Comparison of ENCODE assay signal across 19 cellular contexts in the genomic region with DNA sequence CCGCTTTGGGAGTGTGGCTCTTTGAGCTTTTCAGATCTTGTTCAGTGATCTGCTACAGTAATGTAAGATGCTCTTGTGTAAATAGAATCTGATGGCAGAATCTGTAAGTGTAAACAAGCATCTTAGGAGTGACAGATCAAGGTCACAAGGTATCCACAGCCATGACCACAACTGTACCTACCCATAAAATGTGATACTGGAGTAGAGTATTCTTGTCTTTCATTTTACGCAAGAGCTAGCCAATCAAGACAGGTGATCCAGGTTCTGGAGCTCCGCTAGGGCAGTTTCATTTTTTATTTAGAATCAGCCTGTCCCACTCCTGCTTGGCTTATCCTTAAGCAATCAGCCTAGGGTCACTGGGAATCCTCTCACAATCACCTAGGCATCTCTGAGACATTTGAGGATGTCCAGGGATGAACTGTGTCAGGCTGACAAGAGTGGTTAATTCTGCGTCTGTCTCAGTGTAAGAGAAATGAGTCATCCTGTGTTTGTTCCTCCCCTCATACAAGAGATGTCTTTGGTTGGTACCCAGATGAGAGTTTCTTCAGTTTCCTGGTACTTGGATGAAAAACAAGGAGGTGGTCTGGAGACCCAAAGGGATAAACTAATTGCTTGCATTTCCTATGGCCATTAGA. TPM values are rescaled to one million over a fixed set of nuclear protein-coding genes. Genes with fewer than 3 reads are reported as not detected.
DNase-seq lines count a peak whose midpoint lies in the region; ATAC-seq lines count a peak whose summit lies in the region.
"Had no signal": no experiment of that assay in that cellular context is flagged by ENCODE, and none has a peak within 500 bp of the region (broad histone marks: within the 10 kb centered on the region; RNA-seq: fewer than 3 reads in every experiment).

No MANE protein-coding gene starts in this region.

- H3K9me3 ChIP-seq in skeletal muscle tissue (ENCODE audit: control insufficient read depth in 3 of 3, low read length in 3 of 3): no peaks in the 10 kb centered on the region
- H3K9me3 ChIP-seq: BE2C had no signal

- H3K27ac Mint-ChIP-seq in activated naive CD8-positive, alpha-beta T cell treated with anti-CD3 and anti-CD28 coated beads, Interleukin-2, amount 50 U/mL, for 24 hours: no peak overlapping the region
- H3K27ac Mint-ChIP-seq: H9 had no signal

- H3K36me3 Mint-ChIP-seq in activated naive CD8-positive, alpha-beta T cell treated with anti-CD3 and anti-CD28 coated beads, Interleukin-2, amount 50 U/mL, for 24 hours (ENCODE audit: low read depth): peaks cover 56% of the 10 kb centered on the region

- H3K9me3 Mint-ChIP-seq in activated naive CD8-positive, alpha-beta T cell treated with anti-CD3 and anti-CD28 coated beads, Interleukin-2, amount 50 U/mL, for 24 hours: peaks cover 9% of the 10 kb centered on the region
- H3K9me3 Mint-ChIP-seq: CD8-positive, alpha-beta memory T cell had no signal

- no peak overlapping the region for H3K4me3 Mint-ChIP-seq in activated naive CD8-positive, alpha-beta T cell treated with anti-CD3 and anti-CD28 coated beads, Interleukin-2, amount 50 U/mL, for 24 hours
- H3K4me3 Mint-ChIP-seq: CD4-positive, CD25-positive, alpha-beta regulatory T cell; CD8-positive, alpha-beta memory T cell; H9 had no signal

- H3K27me3 ChIP-seq in skeletal muscle tissue (ENCODE audit: control insufficient read depth in 3 of 3, insufficient read depth in 3 of 3, low read length in 3 of 3): no peaks in the 10 kb centered on the region
- H3K27me3 ChIP-seq: BE2C had no signal

- H3K4me1 ChIP-seq in skeletal muscle tissue (ENCODE audit: control insufficient read depth in 3 of 3, insufficient read depth in 3 of 3, low read length in 3 of 3): peaks cover 0 to 12% (median 0%) of the 10 kb centered on the region in 3 donors
- H3K4me1 ChIP-seq: BE2C had no signal

- peaks cover 0 to 4% (median 0%) of the 10 kb centered on the region in 3 donors for H3K36me3 ChIP-seq in skeletal muscle tissue (ENCODE audit: control insufficient read depth in 3 of 3, insufficient read depth in 3 of 3, low read length in 3 of 3)

- ATAC-seq in HG02759 (IDR thresholded peaks at IDR 0.05; ENCODE audit: unreplicated experiment): no peak
- no peak for ATAC-seq in activated naive CD8-positive, alpha-beta T cell treated with anti-CD3 and anti-CD28 coated beads, Interleukin-2, amount 50 U/mL, for 24 hours

- no peaks in the 10 kb centered on the region for H3K4me1 Mint-ChIP-seq in activated naive CD8-positive, alpha-beta T cell treated with anti-CD3 and anti-CD28 coated beads, Interleukin-2, amount 50 U/mL, for 24 hours

- no peaks in the 10 kb centered on the region for H3K27me3 Mint-ChIP-seq in activated naive CD8-positive, alpha-beta T cell treated with anti-CD3 and anti-CD28 coated beads, Interleukin-2, amount 50 U/mL, for 24 hours
- H3K27me3 Mint-ChIP-seq: CD4-positive, CD25-positive, alpha-beta regulatory T cell; CD8-positive, alpha-beta memory T cell had no signal

- peak overlapping the region; percentile 18 for H3K27ac ChIP-seq in skeletal muscle tissue (ENCODE audit: low read depth, low read length)
- H3K27ac ChIP-seq: HL-60 had no signal

- DNase-seq in NCI-H226: peak; percentile 35
- DNase-seq in amniotic epithelial cell (ENCODE audit: low read depth): peak; percentile 90
- DNase-seq in iris pigment epithelial cell (ENCODE audit: low read depth): peak; percentile 52
- no peak for DNase-seq in activated naive CD8-positive, alpha-beta T cell treated with anti-CD3 and anti-CD28 coated beads, Interleukin-2, amount 50 U/mL, for 24 hours
- DNase-seq in glomerular visceral epithelial cell (ENCODE audit: extremely low spot score): no peak
- DNase-seq: ACHN; BE2C; C1 segment of cervical spinal cord; CD4-positive, CD25-positive, alpha-beta regulatory T cell; CD8-positive, alpha-beta memory T cell; COR-L47; DMS 273 treated with DMSO at 0.1 percent for 48 hours; DMS79; GDM1; GOT3; H9 had no signal

- H3K4me3 ChIP-seq in skeletal muscle tissue (ENCODE audit: low read length in 3 of 3): no peak overlapping the region

- H3K9ac ChIP-seq in skeletal muscle tissue (ENCODE audit: low read depth in 1 of 3, low read length in 3 of 3): no peak overlapping the region

RNA-seq across cellular contexts. Expression of gene ZNF138, which starts 13.6 kb away (rescaled TPM):
- total RNA-seq in skeletal muscle tissue: 5.7 TPM

Comparison
In these comparisons a context has a peak if more than half of its experiments do, and no peak if none do; other contexts are left out.
1. DNase-seq: peak in NCI-H226 (single experiment), amniotic epithelial cell (single experiment) and iris pigment epithelial cell (single experiment); none in activated naive CD8-positive, alpha-beta T cell treated with anti-CD3 and anti-CD28 coated beads, Interleukin-2, amount 50 U/mL, for 24 hours (single experiment) and glomerular visceral epithelial cell (single experiment).